Comparison of ENCODE assay signal across 15 cellular contexts in the genomic region with DNA sequence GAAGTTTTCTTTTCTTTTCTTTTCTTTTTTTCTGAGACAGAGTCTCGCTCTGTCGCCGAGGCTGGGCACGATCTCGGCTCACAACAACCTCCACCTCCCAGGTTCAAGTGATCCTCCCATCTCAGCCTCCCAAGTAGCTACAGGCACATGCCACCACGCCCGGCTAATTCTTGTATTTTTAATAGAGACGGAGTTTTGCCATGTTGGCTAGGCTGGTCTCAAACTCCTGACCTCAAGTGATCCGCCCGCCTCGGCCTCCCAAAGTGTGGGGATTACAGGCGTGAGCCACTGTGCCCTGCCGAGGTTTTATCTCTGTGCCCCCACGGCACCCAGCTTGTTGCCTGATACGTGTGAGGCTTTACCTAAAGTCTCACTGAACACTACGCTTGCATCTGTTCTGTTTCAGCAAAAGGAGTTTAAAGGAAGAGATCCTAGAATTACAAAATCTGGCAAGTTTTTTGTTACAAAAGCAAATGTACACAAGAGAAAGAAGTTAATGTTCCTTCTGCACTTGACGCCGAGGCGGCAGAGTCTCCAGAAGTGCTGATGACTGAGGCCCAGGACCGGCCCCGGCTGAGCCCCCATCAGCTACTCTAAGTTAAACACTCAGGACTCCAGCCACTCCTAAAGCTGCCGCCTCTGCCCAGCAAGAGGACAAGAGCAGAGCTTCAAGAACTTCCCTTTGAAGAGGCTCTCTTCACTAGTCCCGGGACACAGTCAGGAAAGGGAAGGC. TPM values are rescaled to one million over a fixed set of nuclear protein-coding genes. Genes with fewer than 3 reads are reported as not detected.
A peak's percentile ranks its signal among the peaks of the same experiment; 100 is the strongest.
DNase-seq lines count a peak whose midpoint lies in the region; ATAC-seq and TF ChIP-seq lines count a peak whose summit lies in the region.
"Had no signal": no experiment of that assay in that cellular context is flagged by ENCODE, and none has a peak within 500 bp of the region (broad histone marks: within the 10 kb centered on the region; RNA-seq: fewer than 3 reads in every experiment).

No MANE protein-coding gene starts in this region.

- H3K27ac ChIP-seq in lung (ENCODE audit: low read depth in 1 of 2, low read length in 1 of 2) (peak overlapping the region in 1 of 2 donors; percentile 58), upper lobe of right lung (peak overlapping the region; percentile 77), ascending aorta (no peak overlapping the region)

- TF ChIP-seq CTCF in lung (IDR thresholded peaks at IDR 0.05; ENCODE audit: control extremely low read depth, extremely low read depth) (no peak), upper lobe of right lung (IDR thresholded peaks at IDR 0.05) (no peak), ascending aorta (IDR thresholded peaks at IDR 0.05) (no peak)

- no peak overlapping the region for H3K4me3 Mint-ChIP-seq in T-helper 17 cell
- no peak overlapping the region for H3K4me3 Mint-ChIP-seq in central memory CD8-positive, alpha-beta T cell
- H3K4me3 Mint-ChIP-seq: CD14-positive monocyte; CD8-positive, alpha-beta T cell; H9 had no signal

- H3K9me3 ChIP-seq in T-helper 17 cell (ENCODE audit: control insufficient read depth, low read length, poor library complexity, severe bottlenecking) (no peaks in the 10 kb centered on the region), lung (ENCODE audit: control insufficient read depth in 2 of 2, insufficient read depth in 1 of 2, low read length in 1 of 2) (no peaks in the 10 kb centered on the region), upper lobe of right lung (no peaks in the 10 kb centered on the region), ascending aorta (no peaks in the 10 kb centered on the region)

- H3K9me3 Mint-ChIP-seq in central memory CD8-positive, alpha-beta T cell, result no peaks in the 10 kb centered on the region
- H3K9me3 Mint-ChIP-seq: CD8-positive, alpha-beta T cell; H9 had no signal

- no peaks in the 10 kb centered on the region for H3K36me3 Mint-ChIP-seq in T-helper 17 cell (ENCODE audit: low read depth)
- H3K36me3 Mint-ChIP-seq in central memory CD8-positive, alpha-beta T cell (ENCODE audit: insufficient read depth), result no peaks in the 10 kb centered on the region
- H3K36me3 Mint-ChIP-seq: CD14-positive monocyte; CD8-positive, alpha-beta T cell had no signal

- intact Hi-C loops in upper lobe of right lung (cut with DNase I) (loop anchor here (10.0 kb wide), 1 partner anchor 163 kb away; no protein-coding TSS in a partner anchor), ascending aorta (cut with DNase I) (loop anchor here (10.0 kb wide), 1 partner anchor 57 kb away; no protein-coding TSS in a partner anchor)

- WGBS in lung, 2 donors, result 61 to 79% methylated on average over 23 of the region's 23 CpGs

- H3K36me3 ChIP-seq in lung (ENCODE audit: control insufficient read depth in 2 of 2, insufficient read depth in 2 of 2, low read length in 2 of 2) (peaks cover 0 to 2% of the 10 kb centered on the region in 2 donors), upper lobe of right lung (peaks cover 8% of the 10 kb centered on the region), ascending aorta (peaks cover 4 to 8% of the 10 kb centered on the region in 2 donors)

- H3K27me3 Mint-ChIP-seq in T-helper 17 cell, result peaks cover 10% of the 10 kb centered on the region
- no peaks in the 10 kb centered on the region for H3K27me3 Mint-ChIP-seq in central memory CD8-positive, alpha-beta T cell

- H3K4me1 ChIP-seq in lung (ENCODE audit: control insufficient read depth in 2 of 2, insufficient read depth in 2 of 2, low read length in 2 of 2) (no peaks in the 10 kb centered on the region), upper lobe of right lung (no peaks in the 10 kb centered on the region), ascending aorta (no peaks in the 10 kb centered on the region)

- ATAC-seq in T-helper 17 cell (no peak), lung (ENCODE audit: insufficient read depth, low FRiP score) (peak; percentile 51), upper lobe of right lung (peak; percentile 83)
- ATAC-seq in central memory CD8-positive, alpha-beta T cell (replicated peaks; ENCODE audit: extremely low read depth, poor library complexity, severe bottlenecking), result no peak
- ATAC-seq: CD8-positive, alpha-beta T cell had no signal

- peak overlapping the region; percentile 80 for H3K27ac Mint-ChIP-seq in T-helper 17 cell
- peak overlapping the region; percentile 1 for H3K27ac Mint-ChIP-seq in central memory CD8-positive, alpha-beta T cell (ENCODE audit: low read depth)
- H3K27ac Mint-ChIP-seq: CD8-positive, alpha-beta T cell had no signal

- no peaks in the 10 kb centered on the region for H3K27me3 ChIP-seq in lung (ENCODE audit: control insufficient read depth, insufficient read depth)
- H3K27me3 ChIP-seq in upper lobe of right lung, result no peaks in the 10 kb centered on the region
- H3K27me3 ChIP-seq in ascending aorta, result no peaks in the 10 kb centered on the region

- H3K4me3 ChIP-seq in lung (no peak overlapping the region), upper lobe of right lung (peak overlapping the region; percentile 26), ascending aorta (no peak overlapping the region)

- H3K4me1 Mint-ChIP-seq in T-helper 17 cell, result no peaks in the 10 kb centered on the region
- no peaks in the 10 kb centered on the region for H3K4me1 Mint-ChIP-seq in central memory CD8-positive, alpha-beta T cell
- H3K4me1 Mint-ChIP-seq: CD14-positive monocyte had no signal

- DNase-seq in T-helper 17 cell (no peak), lung (ENCODE audit: low spot score) (peak; percentile 81), upper lobe of right lung (peak; percentile 91), ascending aorta (ENCODE audit: low spot score in 2 of 2) (no peak), amniotic stem cell (lab: John Stamatoyannopoulos, UW) (no peak)
- DNase-seq in central memory CD8-positive, alpha-beta T cell (ENCODE audit: low spot score in 2 of 2), result no peak
- no peak for DNase-seq in activated CD4-positive, alpha-beta T cell treated with anti-CD3 and anti-CD28 coated beads for 4 hours
- DNase-seq: CD8-positive, alpha-beta T cell; COR-L47; DMS153; DND-41; GDM1; GOT3; H9 had no signal

RNA-seq across cellular contexts. Expression of gene ABCA3, which starts 9.2 kb away (rescaled TPM):
- total RNA-seq in T-helper 17 cell, result 10 to 100 TPM in 1 of 2 donors, 1 to 10 TPM in 1; 8.3 to 10.5 TPM
- total RNA-seq in lung, result 100 to 1,000 TPM; 486 to 607 TPM
- 100 to 1,000 TPM; 197 to 337 TPM for polyA plus RNA-seq in lung
- total RNA-seq in upper lobe of right lung, result 598 TPM
- total RNA-seq in ascending aorta, result 25.9 TPM

Comparison
In these comparisons a context has a peak if more than half of its experiments do, and no peak if none do; other contexts are left out.
1. ATAC-seq: peak in lung (single experiment) and upper lobe of right lung (single experiment); none in T-helper 17 cell (single experiment) and central memory CD8-positive, alpha-beta T cell (single experiment).
2. DNase-seq: peak in lung (single experiment) and upper lobe of right lung (single experiment); none in T-helper 17 cell (0 of 3), central memory CD8-positive, alpha-beta T cell (0 of 2), ascending aorta (0 of 2), activated CD4-positive, alpha-beta T cell treated with anti-CD3 and anti-CD28 coated beads for 4 hours (0 of 2) and amniotic stem cell (single experiment).
3. RNA of gene ABCA3, which starts 9.2 kb away (total RNA-seq): 486 to 607 TPM in lung and 598 TPM in upper lobe of right lung (single experiment); 25.9 TPM in ascending aorta (single experiment) and 8.3 to 10.5 TPM in T-helper 17 cell; every median in the first group is over 10 times any median in the second.